ENCODE assay signal across 15 cellular contexts in genomic region chr11:75482931-75483469, GRCh38.
"Had no signal": no experiment of that assay in that cellular context is flagged by ENCODE, and none has a peak within 500 bp of the region (broad histone marks: within the 10 kb centered on the region; RNA-seq: fewer than 3 reads in every experiment).

No MANE protein-coding gene starts in this region.

- H2AFZ ChIP-seq: neural progenitor cell, parathyroid adenoma had no signal

- ATAC-seq: lower lobe of right lung; stimulated activated naive B cell treated with anti-CD40 and anti-IgM and Interleukin-4, amounts not matched to agents 10 μg/mL and 1 μg/mL and 100 μg/mL, for 72 hours; WTC11 had no signal

- H3K27me3 ChIP-seq: colonic mucosa, esophagus squamous epithelium, neural progenitor cell, thyroid gland had no signal

- H3K4me3 ChIP-seq: colonic mucosa, esophagus squamous epithelium, lower lobe of right lung, neural progenitor cell, thyroid gland had no signal

- H3K4me3 Mint-ChIP-seq: activated T-helper 1 cell treated with anti-CD3 and anti-CD28 coated beads, Interleukin-12 subunit alpha, Interleukin-12 subunit beta, Interleukin-2, Interleukin-4 antibody, amounts not matched to agents 30 ng/mL and 10 ng/mL and 1 ng/mL, durations not matched to agents 14 hours and 24 hours and 36 hours; mesothelial cell of epicardium; neural progenitor cell; stimulated activated naive B cell treated with anti-CD40 and anti-IgM and Interleukin-4, amounts not matched to agents 10 μg/mL and 1 μg/mL and 100 μg/mL, for 72 hours; WTC11 had no signal

- H3K27ac Mint-ChIP-seq: activated T-helper 1 cell treated with anti-CD3 and anti-CD28 coated beads, Interleukin-12 subunit alpha, Interleukin-12 subunit beta, Interleukin-2, Interleukin-4 antibody, amounts not matched to agents 30 ng/mL and 10 ng/mL and 1 ng/mL, durations not matched to agents 14 hours and 24 hours and 36 hours; mesothelial cell of epicardium; neural progenitor cell; stimulated activated naive B cell treated with anti-CD40 and anti-IgM and Interleukin-4, amounts not matched to agents 10 μg/mL and 1 μg/mL and 100 μg/mL, for 72 hours; WTC11 had no signal

- H3K9me3 ChIP-seq: colonic mucosa, esophagus squamous epithelium, lower lobe of right lung, thyroid gland had no signal

- H3K27ac ChIP-seq: colonic mucosa, esophagus squamous epithelium, lower lobe of right lung, neural progenitor cell, parathyroid adenoma, thyroid gland had no signal

- H3K36me3 Mint-ChIP-seq: mesothelial cell of epicardium; neural progenitor cell; stimulated activated naive B cell treated with anti-CD40 and anti-IgM and Interleukin-4, amounts not matched to agents 10 μg/mL and 1 μg/mL and 100 μg/mL, for 72 hours; WTC11 had no signal

- H3K9me3 Mint-ChIP-seq: activated T-helper 1 cell treated with anti-CD3 and anti-CD28 coated beads, Interleukin-12 subunit alpha, Interleukin-12 subunit beta, Interleukin-2, Interleukin-4 antibody, amounts not matched to agents 30 ng/mL and 10 ng/mL and 1 ng/mL, durations not matched to agents 14 hours and 24 hours and 36 hours; mesothelial cell of epicardium; neural progenitor cell; stimulated activated naive B cell treated with anti-CD40 and anti-IgM and Interleukin-4, amounts not matched to agents 10 μg/mL and 1 μg/mL and 100 μg/mL, for 72 hours; WTC11 had no signal

- H3K4me1 ChIP-seq: colonic mucosa, esophagus squamous epithelium, lower lobe of right lung, parathyroid adenoma, thyroid gland had no signal

- H3K79me2 ChIP-seq: parathyroid adenoma had no signal

- H3K4me2 ChIP-seq: neural progenitor cell had no signal

- H3K4me1 Mint-ChIP-seq: WTC11 had no signal

- H3K36me3 ChIP-seq: colonic mucosa, esophagus squamous epithelium, lower lobe of right lung, neural progenitor cell, thyroid gland had no signal

- DNase-seq: activated CD4-positive, alpha-beta T cell treated with anti-CD3 and anti-CD28 coated beads for 4 hours; activated CD8-positive, alpha-beta memory T cell treated with anti-CD3 and anti-CD28 coated beads, Interleukin-2, amount 50 U/mL, for 48 hours; activated naive CD4-positive, alpha-beta T cell; colonic mucosa; esophagus squamous epithelium; hippocampal formation; lower lobe of right lung; stimulated activated CD4-positive, alpha-beta T cell treated with anti-CD3 and anti-CD28 coated beads, Interleukin-2, amount 100 ng/mL, for 48 hours; stimulated activated naive B cell treated with anti-CD40 and anti-IgM and Interleukin-4, amounts not matched to agents 10 μg/mL and 1 μg/mL and 100 μg/mL, for 72 hours; thyroid gland had no signal

- H3K27me3 Mint-ChIP-seq: stimulated activated naive B cell treated with anti-CD40 and anti-IgM and Interleukin-4, amounts not matched to agents 10 μg/mL and 1 μg/mL and 100 μg/mL, for 72 hours had no signal

- H3K9ac ChIP-seq: neural progenitor cell, parathyroid adenoma had no signal
